ENCODE assay signal across 1 cellular context in the genomic region with DNA sequence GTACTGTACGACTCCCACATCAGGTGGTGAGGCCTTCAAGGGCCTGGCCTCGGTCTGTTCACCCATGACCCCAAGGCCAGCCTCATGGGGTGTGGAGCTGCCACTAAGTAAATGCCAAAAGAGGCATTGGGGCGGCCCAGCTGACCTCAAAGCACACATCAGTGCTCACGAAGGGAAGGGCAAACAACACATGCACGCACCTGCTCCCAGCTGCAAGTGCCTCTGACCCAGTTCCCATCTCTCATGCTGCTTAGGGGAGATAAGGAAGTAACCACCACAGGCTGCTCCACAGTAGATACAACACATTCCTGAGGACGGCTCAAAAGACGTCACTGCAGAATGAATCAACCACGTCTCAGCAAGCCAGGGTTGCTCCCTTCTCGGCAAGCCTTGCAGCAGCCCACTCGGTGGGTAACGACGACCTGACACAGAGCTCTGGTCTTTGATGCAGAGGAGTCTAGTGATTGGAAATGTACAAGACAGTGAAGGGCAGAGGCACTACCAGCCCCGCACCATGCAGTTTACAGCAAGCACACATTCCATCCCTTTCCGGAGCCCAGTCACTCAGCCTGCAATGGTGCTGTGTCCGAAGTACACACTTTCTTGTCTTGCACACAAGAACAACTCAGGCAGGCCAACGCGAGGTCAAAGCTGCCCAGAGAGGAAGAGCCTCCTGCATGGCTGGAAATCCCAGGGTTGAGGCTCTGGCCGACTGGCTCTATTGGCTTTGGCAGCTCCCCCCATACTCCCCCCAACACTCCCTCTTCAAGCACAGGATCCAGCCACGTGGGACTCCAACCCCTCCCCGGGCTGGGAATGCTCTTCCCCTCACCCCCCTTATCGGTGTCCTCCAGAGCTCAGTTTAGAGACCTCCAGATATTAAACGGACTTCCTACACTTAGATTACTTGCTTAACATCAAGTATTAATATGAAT.
A peak's percentile ranks its signal among the peaks of the same experiment; 100 is the strongest.
TF ChIP-seq lines count a peak whose summit lies in the region.

No MANE protein-coding gene starts in this region.

TF ChIP-seq in K562, 482 proteins besides CTCF, POLR2A, EP300 and RAD21 (continued from another document):
- TF ChIP-seq, protein P1, sequence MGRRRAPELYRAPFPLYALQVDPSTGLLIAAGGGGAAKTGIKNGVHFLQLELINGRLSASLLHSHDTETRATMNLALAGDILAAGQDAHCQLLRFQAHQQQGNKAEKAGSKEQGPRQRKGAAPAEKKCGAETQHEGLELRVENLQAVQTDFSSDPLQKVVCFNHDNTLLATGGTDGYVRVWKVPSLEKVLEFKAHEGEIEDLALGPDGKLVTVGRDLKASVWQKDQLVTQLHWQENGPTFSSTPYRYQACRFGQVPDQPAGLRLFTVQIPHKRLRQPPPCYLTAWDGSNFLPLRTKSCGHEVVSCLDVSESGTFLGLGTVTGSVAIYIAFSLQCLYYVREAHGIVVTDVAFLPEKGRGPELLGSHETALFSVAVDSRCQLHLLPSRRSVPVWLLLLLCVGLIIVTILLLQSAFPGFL (CRISPR knock-in tag; IDR thresholded peaks at IDR 0.05): 0 out of 2 replicates have a peak, but pooled peaks have one; percentile 32
- peak; percentile 71 for TF ChIP-seq SMAD1 (IDR thresholded peaks at IDR 0.05; ENCODE audit: low read depth, low read length, partially characterized antibody)
- no peak for TF ChIP-seq GABPA (tag; conservative IDR thresholded peaks at IDR 0.05; ENCODE audit: low read depth)
- TF ChIP-seq BRD4 (IDR thresholded peaks at IDR 0.05): no peak
- TF ChIP-seq, protein P2, sequence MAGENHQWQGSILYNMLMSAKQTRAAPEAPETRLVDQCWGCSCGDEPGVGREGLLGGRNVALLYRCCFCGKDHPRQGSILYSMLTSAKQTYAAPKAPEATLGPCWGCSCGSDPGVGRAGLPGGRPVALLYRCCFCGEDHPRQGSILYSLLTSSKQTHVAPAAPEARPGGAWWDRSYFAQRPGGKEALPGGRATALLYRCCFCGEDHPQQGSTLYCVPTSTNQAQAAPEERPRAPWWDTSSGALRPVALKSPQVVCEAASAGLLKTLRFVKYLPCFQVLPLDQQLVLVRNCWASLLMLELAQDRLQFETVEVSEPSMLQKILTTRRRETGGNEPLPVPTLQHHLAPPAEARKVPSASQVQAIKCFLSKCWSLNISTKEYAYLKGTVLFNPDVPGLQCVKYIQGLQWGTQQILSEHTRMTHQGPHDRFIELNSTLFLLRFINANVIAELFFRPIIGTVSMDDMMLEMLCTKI (IDR thresholded peaks at IDR 0.05; ENCODE audit: partially characterized antibody): no peak
- TF ChIP-seq NR2C1 (IDR thresholded peaks at IDR 0.05): peak; percentile 78
- TF ChIP-seq NR2C1 (tag; IDR thresholded peaks at IDR 0.05): peak; percentile 85
- TF ChIP-seq RBFOX2 (IDR thresholded peaks at IDR 0.05; ENCODE audit: low read depth, low read length): peak; percentile 76
- TF ChIP-seq, protein P3, sequence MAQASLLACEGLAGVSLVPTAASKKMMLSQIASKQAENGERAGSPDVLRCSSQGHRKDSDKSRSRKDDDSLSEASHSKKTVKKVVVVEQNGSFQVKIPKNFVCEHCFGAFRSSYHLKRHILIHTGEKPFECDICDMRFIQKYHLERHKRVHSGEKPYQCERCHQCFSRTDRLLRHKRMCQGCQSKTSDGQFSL (CRISPR knock-in tag; IDR thresholded peaks at IDR 0.05): peak; percentile 68
- TF ChIP-seq, protein P3 (tag; IDR thresholded peaks at IDR 0.05): peak in 1 of 2 experiments; percentile 38; a peak in 1 of 4 replicates
- no peak for TF ChIP-seq XRCC4 (IDR thresholded peaks at IDR 0.05; ENCODE audit: extremely low read depth, insufficient read depth, insufficient read length)
- no peak for TF ChIP-seq RFX1 (IDR thresholded peaks at IDR 0.05)
- TF ChIP-seq RBM25 (IDR thresholded peaks at IDR 0.05; ENCODE audit: low read depth, low read length, severe bottlenecking): no peak
- TF ChIP-seq, protein P4, sequence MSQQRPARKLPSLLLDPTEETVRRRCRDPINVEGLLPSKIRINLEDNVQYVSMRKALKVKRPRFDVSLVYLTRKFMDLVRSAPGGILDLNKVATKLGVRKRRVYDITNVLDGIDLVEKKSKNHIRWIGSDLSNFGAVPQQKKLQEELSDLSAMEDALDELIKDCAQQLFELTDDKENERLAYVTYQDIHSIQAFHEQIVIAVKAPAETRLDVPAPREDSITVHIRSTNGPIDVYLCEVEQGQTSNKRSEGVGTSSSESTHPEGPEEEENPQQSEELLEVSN (IDR thresholded peaks at IDR 0.05; ENCODE audit: borderline replicate concordance in 1 of 2, extremely low read depth in 1 of 2, insufficient read depth in 1 of 2, insufficient read length in 1 of 2, low read depth in 1 of 2, low read length in 1 of 2, poor library complexity in 1 of 2, severe bottlenecking in 1 of 2): peak; percentile 58 to 72
